In genomic region chr14:59188461-59189280, GRCh38 we compare ENCODE assay signal across 8 cellular contexts. TPM values are rescaled to one million over a fixed set of nuclear protein-coding genes. Genes with fewer than 3 reads are reported as not detected.
DNase-seq lines count a peak whose midpoint lies in the region; ATAC-seq and TF ChIP-seq lines count a peak whose summit lies in the region.

DAAM1 (plus strand) TSS chr14:59188667; CDS start chr14:59263478, 74,811 bp downstream.

- H3K9me3 ChIP-seq in right atrium auricular region (no peaks in the 10 kb centered on the region), vagina (no peaks in the 10 kb centered on the region)

- ATAC-seq in HG02885 (IDR thresholded peaks at IDR 0.05; ENCODE audit: poor library complexity, unreplicated experiment), result peak; percentile 89

- H3K27ac ChIP-seq in right atrium auricular region, result peak within 1 kb of the TSS; percentile 93 to 98
- H3K27ac ChIP-seq in vagina, result peak within 1 kb of the TSS; percentile 90

- TF ChIP-seq POLR2A in GM15510 (IDR thresholded peaks at IDR 0.05; ENCODE audit: borderline replicate concordance, extremely low read depth, insufficient read length) (peak; percentile 65), vagina (IDR thresholded peaks at IDR 0.05) (peak; percentile 87 to 98)

- intact Hi-C loops in vagina (cut with DNase I), result loop anchor here (10.0 kb wide), 1 partner anchor 236 kb away; no protein-coding TSS in a partner anchor

- TF ChIP-seq CTCF in right atrium auricular region (IDR thresholded peaks at IDR 0.05) (no peak), vagina (IDR thresholded peaks at IDR 0.05) (no peak)

- H3K4me1 ChIP-seq in right atrium auricular region (peaks cover 0 to 40% of the 10 kb centered on the region in 2 donors), vagina (peaks cover 50% of the 10 kb centered on the region)

- H3K4me3 ChIP-seq in right atrium auricular region, result peak within 1 kb of the TSS; percentile 89 to 97
- H3K4me3 ChIP-seq in vagina, result peak within 1 kb of the TSS; percentile 83 to 92

- DNase-seq in NCI-H1694 treated with DMSO at 0.1 percent for 48 hours (lab: John Stamatoyannopoulos, UW), result peak; percentile 99
- peak; percentile 82 to 99 (median 95) for DNase-seq in T-helper 2 cell
- DNase-seq in anterior cingulate cortex (lab: John Stamatoyannopoulos, UW), result peak; percentile 85 to 100 (median 98)
- DNase-seq in right atrium auricular region (ENCODE audit: low spot score), result peak; percentile 100
- peak; percentile 98 for DNase-seq in putamen (ENCODE audit: low spot score)
- peak; percentile 99 to 100 for DNase-seq in vagina (ENCODE audit: extremely low spot score in 2 of 2)

- H3K36me3 ChIP-seq in right atrium auricular region (no peaks in the 10 kb centered on the region), vagina (no peaks in the 10 kb centered on the region)

- H3K27me3 ChIP-seq in right atrium auricular region (no peaks in the 10 kb centered on the region), vagina (no peaks in the 10 kb centered on the region)

RNA-seq across cellular contexts. Expression of gene DAAM1, which starts in this region (rescaled TPM):
- total RNA-seq in right atrium auricular region (10 to 100 TPM; 61.4 to 67.0 TPM), vagina (42.0 TPM)

Comparison
In these comparisons a context has a peak if more than half of its experiments do, and no peak if none do; other contexts are left out.
1. Peak in every context shown above with its lines: DNase-seq, ATAC-seq, H3K4me3 ChIP-seq and H3K27ac ChIP-seq.